ENCODE assay signal across 10 cellular contexts in genomic region chr4:122378711-122379110, GRCh38. TPM values are rescaled to one million over a fixed set of nuclear protein-coding genes. Genes with fewer than 3 reads are reported as not detected.
"Had no signal": no experiment of that assay in that cellular context is flagged by ENCODE, and none has a peak within 500 bp of the region (broad histone marks: within the 10 kb centered on the region; RNA-seq: fewer than 3 reads in every experiment).

TSS of gene ADAD1 (plus strand) at chr4:122379011. CDS start at chr4:122380070, 1,059 bp downstream.

- H3K9me3 ChIP-seq: HAP-1 had no signal

- H3K4me1 ChIP-seq: HAP-1 had no signal

- H3K4me3 ChIP-seq: HAP-1, K562 had no signal

- ATAC-seq: HCT116, K562 had no signal

- H3K36me3 ChIP-seq: HAP-1 had no signal

- DNase-seq: GOT3, HFFc6, IMR-90, KG1 had no signal

- H3K27ac Mint-ChIP-seq: HFFc6 had no signal

- H3K4me3 Mint-ChIP-seq: HFFc6 had no signal

- H3K9me3 Mint-ChIP-seq: HFFc6 had no signal

RNA-seq across cellular contexts. Expression of gene ADAD1, which starts in this region (rescaled TPM):
- total RNA-seq: H4, H7, HFFc6, HT-29, IMR-90, K562 had no signal
- polyA plus RNA-seq: IMR-90, K562 had no signal
